Comparison of ENCODE assay signal across 15 cellular contexts in genomic region chr13:27012482-27013197, GRCh38.
DNase-seq lines count a peak whose midpoint lies in the region; FAIRE-seq and TF ChIP-seq lines count a peak whose summit lies in the region.
"Had no signal": no experiment of that assay in that cellular context is flagged by ENCODE, and none has a peak within 500 bp of the region (broad histone marks: within the 10 kb centered on the region; RNA-seq: fewer than 3 reads in every experiment).

No MANE protein-coding gene starts in this region.

- H3K27ac ChIP-seq in keratinocyte (ENCODE audit: control insufficient read depth, insufficient read depth, low read length): no peak overlapping the region
- H3K27ac ChIP-seq in hepatocyte: no peak overlapping the region
- no peak overlapping the region for H3K27ac ChIP-seq in CD4-positive, alpha-beta memory T cell (ENCODE audit: low read depth, low read length)
- H3K27ac ChIP-seq: SJSA1 had no signal

- H3K4me2 ChIP-seq in keratinocyte (ENCODE audit: control insufficient read depth, extremely low read depth, insufficient read depth, low read depth, low read length): no peak overlapping the region
- no peak overlapping the region for H3K4me2 ChIP-seq in hepatocyte

- H3K4me3 ChIP-seq in AG09309 (ENCODE audit: control insufficient read depth, low read depth, low read length) (no peak overlapping the region), astrocyte of the cerebellum (ENCODE audit: low read depth, low read length) (no peak overlapping the region), keratinocyte (ENCODE audit: control insufficient read depth in 2 of 3, extremely low read depth in 1 of 3, insufficient read depth in 2 of 3, low read depth in 1 of 3, low read length in 3 of 3) (no peak overlapping the region), hepatocyte (no peak overlapping the region)
- no peak overlapping the region for H3K4me3 ChIP-seq in CD4-positive, alpha-beta memory T cell (ENCODE audit: low read length in 2 of 2)
- H3K4me3 ChIP-seq: SJSA1 had no signal

- FAIRE-seq in keratinocyte (lab: Jason Lieb, UNC): peak; percentile 63
- FAIRE-seq: HepG2 had no signal

- TF ChIP-seq CTCF in AG09309 (IDR thresholded peaks at IDR 0.05; ENCODE audit: control insufficient read depth, insufficient read depth, low read depth, low read length, missing control alignments) (no peak), HFFc6 (IDR thresholded peaks at IDR 0.05) (no peak), astrocyte of the cerebellum (IDR thresholded peaks at IDR 0.05; ENCODE audit: low read depth, low read length, missing control alignments) (no peak), keratinocyte (optimal IDR thresholded peaks at IDR 0.05 in 1 of 3, IDR thresholded peaks at IDR 0.05 in 1 of 3, conservative IDR thresholded peaks at IDR 0.05 in 1 of 3; ENCODE audit: extremely low read depth in 1 of 3, insufficient read depth in 2 of 3, low read length in 3 of 3) (no peak), hepatocyte (IDR thresholded peaks at IDR 0.05; ENCODE audit: poor library complexity) (no peak)

- H3K9ac ChIP-seq in keratinocyte (ENCODE audit: control insufficient read depth, extremely low read depth, insufficient read depth, low read length): no peak overlapping the region

- no peaks in the 10 kb centered on the region for H4K20me1 ChIP-seq in keratinocyte (ENCODE audit: control insufficient read depth, extremely low read depth, insufficient read depth, low read length)
- H4K20me1 ChIP-seq in hepatocyte (ENCODE audit: insufficient read depth, poor library complexity, severe bottlenecking): no peaks in the 10 kb centered on the region

- H3K9me2 ChIP-seq in hepatocyte (replicated peaks; ENCODE audit: insufficient read depth): no peaks in the 10 kb centered on the region

- H3K9me3 Mint-ChIP-seq in HFFc6: no peaks in the 10 kb centered on the region
- H3K9me3 Mint-ChIP-seq in CD4-positive, alpha-beta memory T cell: no peaks in the 10 kb centered on the region
- H3K9me3 Mint-ChIP-seq: activated CD4-positive, alpha-beta T cell treated with anti-CD3 and anti-CD28 coated beads, Interleukin-2, amount 10 ng/mL, durations not matched to agents 24 days and 14 days; activated naive CD8-positive, alpha-beta T cell treated with anti-CD3 and anti-CD28 coated beads, Interleukin-2, amount 10 ng/mL, durations not matched to agents 7 days and 5 days had no signal

- H3K36me3 Mint-ChIP-seq in HFFc6 (ENCODE audit: low read depth): 0 out of 2 replicates have a peak, but pooled peaks cover 4% of the 10 kb centered on the region
- no peaks in the 10 kb centered on the region for H3K36me3 Mint-ChIP-seq in CD4-positive, alpha-beta memory T cell
- H3K36me3 Mint-ChIP-seq: activated naive CD8-positive, alpha-beta T cell treated with anti-CD3 and anti-CD28 coated beads, Interleukin-2, amount 10 ng/mL, durations not matched to agents 7 days and 5 days had no signal

- H3K27me3 ChIP-seq in keratinocyte (ENCODE audit: control insufficient read depth, extremely low read depth, insufficient read depth, low read length) (peaks cover 11% of the 10 kb centered on the region), hepatocyte (peaks cover 3% of the 10 kb centered on the region)
- H3K27me3 ChIP-seq in CD4-positive, alpha-beta memory T cell (ENCODE audit: insufficient read depth, low read length): no peaks in the 10 kb centered on the region
- H3K27me3 ChIP-seq: SJSA1 had no signal

- H3K27ac Mint-ChIP-seq in HFFc6: peak overlapping the region; percentile 27; the same call in 1 of the 2 replicates
- H3K27ac Mint-ChIP-seq in CD4-positive, alpha-beta memory T cell: no peak overlapping the region
- H3K27ac Mint-ChIP-seq: activated CD4-positive, alpha-beta T cell treated with anti-CD3 and anti-CD28 coated beads, Interleukin-2, amount 10 ng/mL, durations not matched to agents 24 days and 14 days; activated naive CD8-positive, alpha-beta T cell treated with anti-CD3 and anti-CD28 coated beads, Interleukin-2, amount 10 ng/mL, durations not matched to agents 7 days and 5 days had no signal

- dilution Hi-C loops in keratinocyte (cut with MboI; ENCODE audit: extremely low pct_ligation_motif_present, low sequenced_read_pairs): no loop called here

- DNase-seq in AG09309 (ENCODE audit: low read depth) (peak; percentile 59), HFFc6 (peak; percentile 66), astrocyte of the cerebellum (ENCODE audit: low read depth) (peak; percentile 78), keratinocyte (ENCODE audit: low read depth, low spot score) (peak; percentile 9), D341Med (ENCODE audit: low spot score) (no peak), KBM-7 (no peak), hepatocyte (ENCODE audit: low spot score) (no peak)
- no peak for DNase-seq in CD4-positive, alpha-beta memory T cell
- DNase-seq: activated CD4-positive, alpha-beta T cell treated with anti-CD3 and anti-CD28 coated beads, Interleukin-2, amount 10 ng/mL, durations not matched to agents 24 days and 14 days; activated naive CD8-positive, alpha-beta T cell treated with anti-CD3 and anti-CD28 coated beads, Interleukin-2, amount 10 ng/mL, durations not matched to agents 7 days and 5 days; Caco-2; left colon; occipital lobe had no signal

- no peaks in the 10 kb centered on the region for H3K9me1 ChIP-seq in keratinocyte (ENCODE audit: control insufficient read depth, extremely low read depth, insufficient read depth, low read length)

- WGBS in hepatocyte (ENCODE audit: low lambda C conversion rate, missing lambda C conversion rate): 85% methylated on average over 7 of the region's 7 CpGs

- H3K36me3 ChIP-seq in keratinocyte (ENCODE audit: control insufficient read depth in 2 of 2, extremely low read depth in 1 of 2, insufficient read depth in 2 of 2, low read length in 2 of 2) (no peaks in the 10 kb centered on the region), hepatocyte (replicated peaks; ENCODE audit: insufficient read depth, low read depth) (no peaks in the 10 kb centered on the region)
- H3K36me3 ChIP-seq in CD4-positive, alpha-beta memory T cell (ENCODE audit: insufficient read depth, low read length): no peaks in the 10 kb centered on the region
- H3K36me3 ChIP-seq: SJSA1 had no signal

- H3K4me1 ChIP-seq in keratinocyte (ENCODE audit: control insufficient read depth, extremely low read depth, insufficient read depth, low read length): peaks cover 4% of the 10 kb centered on the region
- peaks cover 7% of the 10 kb centered on the region for H3K4me1 ChIP-seq in hepatocyte (ENCODE audit: insufficient read depth)
- no peaks in the 10 kb centered on the region for H3K4me1 ChIP-seq in CD4-positive, alpha-beta memory T cell (ENCODE audit: insufficient read depth, low read length)
- H3K4me1 ChIP-seq: Caco-2, SJSA1 had no signal

- CTCF ChIA-PET in CD4-positive, alpha-beta memory T cell (lab: Charles Lee; ENCODE audit: partially characterized antibody): no interaction called here

- H2AFZ ChIP-seq in keratinocyte (ENCODE audit: control insufficient read depth, low read length): no peak overlapping the region
- H2AFZ ChIP-seq in hepatocyte: no peak overlapping the region

- H3K4me3 Mint-ChIP-seq in HFFc6: no peak overlapping the region
- no peak overlapping the region for H3K4me3 Mint-ChIP-seq in CD4-positive, alpha-beta memory T cell
- H3K4me3 Mint-ChIP-seq: activated CD4-positive, alpha-beta T cell treated with anti-CD3 and anti-CD28 coated beads, Interleukin-2, amount 10 ng/mL, durations not matched to agents 24 days and 14 days; activated naive CD8-positive, alpha-beta T cell treated with anti-CD3 and anti-CD28 coated beads, Interleukin-2, amount 10 ng/mL, durations not matched to agents 7 days and 5 days had no signal

- peaks cover 30% of the 10 kb centered on the region for H3K4me1 Mint-ChIP-seq in HFFc6 (ENCODE audit: low read depth)
- no peaks in the 10 kb centered on the region for H3K4me1 Mint-ChIP-seq in CD4-positive, alpha-beta memory T cell
- H3K4me1 Mint-ChIP-seq: activated CD4-positive, alpha-beta T cell treated with anti-CD3 and anti-CD28 coated beads, Interleukin-2, amount 10 ng/mL, durations not matched to agents 24 days and 14 days; activated naive CD8-positive, alpha-beta T cell treated with anti-CD3 and anti-CD28 coated beads, Interleukin-2, amount 10 ng/mL, durations not matched to agents 7 days and 5 days had no signal

- peaks cover 6% of the 10 kb centered on the region; the same call in 1 of the 2 replicates for H3K27me3 Mint-ChIP-seq in HFFc6 (ENCODE audit: insufficient read depth)
- H3K27me3 Mint-ChIP-seq in CD4-positive, alpha-beta memory T cell: peaks cover 4 to 12% of the 10 kb centered on the region in 2 donors

- H3K79me2 ChIP-seq in keratinocyte (ENCODE audit: control insufficient read depth, insufficient read depth, low read length): no peaks in the 10 kb centered on the region
- H3K79me2 ChIP-seq in hepatocyte: no peaks in the 10 kb centered on the region

- intact Hi-C loops in CD4-positive, alpha-beta memory T cell (cut with micrococcal nuclease): no loop called here

- H3K9me3 ChIP-seq in keratinocyte (ENCODE audit: control insufficient read depth, low read depth, low read length): no peaks in the 10 kb centered on the region
- no peaks in the 10 kb centered on the region for H3K9me3 ChIP-seq in hepatocyte (ENCODE audit: low read depth)
- H3K9me3 ChIP-seq in CD4-positive, alpha-beta memory T cell (ENCODE audit: control insufficient read depth in 1 of 2, low read length in 2 of 2): no peaks in the 10 kb centered on the region
- H3K9me3 ChIP-seq: Caco-2, SJSA1 had no signal

- POLR2A ChIA-PET in CD4-positive, alpha-beta memory T cell (lab: Charles Lee; ENCODE audit: partially characterized antibody): no interaction called here

- in situ Hi-C loops in astrocyte of the cerebellum (cut with HindIII; ENCODE audit: low sequenced_read_pairs) (no loop called here), KBM-7 (cut with MboI; ENCODE audit: low pct_unique_long_range_greater_than_20kb, low sequenced_read_pairs) (no loop called here)

Comparison
In these comparisons a context has a peak if more than half of its experiments do, and no peak if none do; other contexts are left out.
1. DNase-seq: peak in AG09309 (single experiment), HFFc6 (single experiment), astrocyte of the cerebellum (single experiment) and keratinocyte (single experiment); none in D341Med (single experiment), KBM-7 (single experiment), hepatocyte (single experiment) and CD4-positive, alpha-beta memory T cell (0 of 5).